2 cellular contexts compared by ENCODE assay signal in genomic region chr12:9065607-9065856, GRCh38.
A peak's percentile ranks its signal among the peaks of the same experiment; 100 is the strongest.
TF ChIP-seq lines count a peak whose summit lies in the region.

No MANE protein-coding gene starts in this region.

TF ChIP-seq in GM23338, 12 proteins besides CTCF, POLR2A, EP300 and RAD21 (continued from another document):
- no peak for TF ChIP-seq ZNF462 (CRISPR knock-in tag; IDR thresholded peaks at IDR 0.05)
- no peak for TF ChIP-seq REST (IDR thresholded peaks at IDR 0.05; ENCODE audit: unreplicated experiment)
- no peak for TF ChIP-seq ZNF114 (CRISPR knock-in tag; IDR thresholded peaks at IDR 0.05)
- no peak for TF ChIP-seq EZH2phosphoT487 (IDR thresholded peaks at IDR 0.05; ENCODE audit: unreplicated experiment)
- no peak for TF ChIP-seq STAT1 (IDR thresholded peaks at IDR 0.05; ENCODE audit: unreplicated experiment)
- no peak for TF ChIP-seq POLR2AphosphoS5 (IDR thresholded peaks at IDR 0.05; ENCODE audit: low read depth)
- TF ChIP-seq ZNF331 (CRISPR knock-in tag; IDR thresholded peaks at IDR 0.05; ENCODE audit: low read depth), result no peak
- no peak for TF ChIP-seq NANOG (IDR thresholded peaks at IDR 0.05; ENCODE audit: borderline replicate concordance)
- TF ChIP-seq JUNB (IDR thresholded peaks at IDR 0.05; ENCODE audit: unreplicated experiment), result no peak
- no peak for TF ChIP-seq ETS1 (IDR thresholded peaks at IDR 0.05)

TF ChIP-seq in HepG2, 621 proteins besides CTCF, POLR2A, EP300 and RAD21 (continued from another document):
- TF ChIP-seq UBTF (CRISPR knock-in tag; IDR thresholded peaks at IDR 0.05), result 0 out of 2 replicates have a peak, but pooled peaks have one; percentile 14
- no peak for TF ChIP-seq RFX3 (CRISPR knock-in tag; IDR thresholded peaks at IDR 0.05)
- no peak for TF ChIP-seq ZSCAN12 (CRISPR knock-in tag; IDR thresholded peaks at IDR 0.05)
- TF ChIP-seq RBFOX2 (IDR thresholded peaks at IDR 0.05; ENCODE audit: low read depth, low read length), result 0 out of 2 replicates have a peak, but pooled peaks have one; percentile 22
- no peak for TF ChIP-seq ZNF10 (CRISPR knock-in tag; IDR thresholded peaks at IDR 0.05; ENCODE audit: borderline replicate concordance, low read depth)
- TF ChIP-seq MXD3 (CRISPR knock-in tag; IDR thresholded peaks at IDR 0.05), result 0 out of 2 replicates have a peak, but pooled peaks have one; percentile 44
- peak; percentile 3 for TF ChIP-seq XRCC5 (optimal IDR thresholded peaks at IDR 0.05; ENCODE audit: low read length)
- TF ChIP-seq SMYD3 (CRISPR knock-in tag; IDR thresholded peaks at IDR 0.05), result 0 out of 2 replicates have a peak, but pooled peaks have one; percentile 9
- 0 out of 2 replicates have a peak, but pooled peaks have one; percentile 6 for TF ChIP-seq NCOA2 (CRISPR knock-in tag; IDR thresholded peaks at IDR 0.05)
- TF ChIP-seq ZGPAT (CRISPR knock-in tag; IDR thresholded peaks at IDR 0.05), result 0 out of 2 replicates have a peak, but pooled peaks have one; percentile 2
- 0 out of 2 replicates have a peak, but pooled peaks have one; percentile 29 for TF ChIP-seq FOXO1 (CRISPR knock-in tag; IDR thresholded peaks at IDR 0.05)
- TF ChIP-seq RBM22 (optimal IDR thresholded peaks at IDR 0.05; ENCODE audit: low read length), result peak; percentile 34
- TF ChIP-seq HIC2 (CRISPR knock-in tag; IDR thresholded peaks at IDR 0.05; ENCODE audit: low read depth), result peak; percentile 3; the same call in 1 of the 2 replicates
- TF ChIP-seq NCOA5 (CRISPR knock-in tag; IDR thresholded peaks at IDR 0.05), result 0 out of 2 replicates have a peak, but pooled peaks have one; percentile 8
- 0 out of 2 replicates have a peak, but pooled peaks have one; percentile 75 for TF ChIP-seq ZBTB7A (CRISPR knock-in tag; IDR thresholded peaks at IDR 0.05)
- no peak for TF ChIP-seq SSRP1 (CRISPR knock-in tag; IDR thresholded peaks at IDR 0.05)
- TF ChIP-seq ZMYM4 (CRISPR knock-in tag; IDR thresholded peaks at IDR 0.05), result no peak
- TF ChIP-seq ZNF468 (CRISPR knock-in tag; IDR thresholded peaks at IDR 0.05), result 0 out of 2 replicates have a peak, but pooled peaks have one; percentile 71
- peak; percentile 46 for TF ChIP-seq HNRNPL (IDR thresholded peaks at IDR 0.05; ENCODE audit: low read depth, low read length)
- 0 out of 2 replicates have a peak, but pooled peaks have one; percentile 1 for TF ChIP-seq ZNF143 (CRISPR knock-in tag; IDR thresholded peaks at IDR 0.05)
- TF ChIP-seq MBNL3 (CRISPR knock-in tag; conservative IDR thresholded peaks at IDR 0.05), result no peak
- no peak for TF ChIP-seq ZNF20 (CRISPR knock-in tag; IDR thresholded peaks at IDR 0.05)
- TF ChIP-seq PRDM15 (CRISPR knock-in tag; IDR thresholded peaks at IDR 0.05), result no peak
- peak; percentile 37; the same call in 1 of the 2 replicates for TF ChIP-seq CCDC6 (CRISPR knock-in tag; IDR thresholded peaks at IDR 0.05)
- peak; percentile 52; the same call in 1 of the 2 replicates for TF ChIP-seq REPIN1 (CRISPR knock-in tag; IDR thresholded peaks at IDR 0.05; ENCODE audit: borderline replicate concordance, low read depth)
- no peak for TF ChIP-seq HOMEZ (CRISPR knock-in tag; IDR thresholded peaks at IDR 0.05; ENCODE audit: low read depth)
